29 cellular contexts compared by ENCODE assay signal in the genomic region with DNA sequence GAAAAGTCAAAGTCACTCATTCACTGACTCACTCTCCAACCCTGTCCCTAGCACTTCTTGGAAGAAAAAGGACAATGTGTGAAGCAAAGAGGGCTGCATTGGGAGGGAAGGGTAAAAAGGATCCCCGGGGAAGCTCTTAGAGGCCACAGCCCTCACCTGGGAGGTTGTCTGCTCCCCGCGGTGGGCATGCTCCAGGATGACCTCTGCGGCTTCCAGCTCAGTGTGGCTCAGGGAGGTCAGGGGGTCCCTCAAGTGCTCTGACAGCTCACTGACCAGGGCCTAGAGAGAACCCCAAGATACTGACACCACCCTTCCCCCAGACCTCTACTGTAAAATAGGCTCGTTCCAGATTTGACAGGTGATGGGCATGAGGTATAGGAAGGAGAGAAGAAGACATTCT.
"Had no signal": no experiment of that assay in that cellular context is flagged by ENCODE, and none has a peak within 500 bp of the region (broad histone marks: within the 10 kb centered on the region; RNA-seq: fewer than 3 reads in every experiment).

No MANE protein-coding gene starts in this region.

- H3K27me3 Mint-ChIP-seq: activated CD4-positive, alpha-beta memory T cell treated with anti-CD3 and anti-CD28 coated beads, Interleukin-2, amount 10 ng/mL, durations not matched to agents 7 days and 5 days; activated CD4-positive, alpha-beta T cell treated with anti-CD3 and anti-CD28 coated beads, Interleukin-2, amount 10 ng/mL, durations not matched to agents 7 days and 5 days; activated CD8-positive, alpha-beta memory T cell treated with anti-CD3 and anti-CD28 coated beads, Interleukin-2, amount 10 ng/mL, durations not matched to agents 7 days and 5 days; activated naive CD4-positive, alpha-beta T cell treated with anti-CD3 and anti-CD28 coated beads, Interleukin-2, amount 50 U/mL, for 24 hours; activated naive CD8-positive, alpha-beta T cell treated with anti-CD3 and anti-CD28 coated beads for 36 hours; activated naive CD8-positive, alpha-beta T cell treated with anti-CD3 and anti-CD28 coated beads, Interleukin-2, amount 50 U/mL, for 24 hours had no signal

- DNase-seq: activated CD4-positive, alpha-beta memory T cell treated with anti-CD3 and anti-CD28 coated beads, Interleukin-2, amount 10 ng/mL, durations not matched to agents 7 days and 5 days; activated CD4-positive, alpha-beta T cell treated with anti-CD3 and anti-CD28 coated beads for 1 hour; activated CD4-positive, alpha-beta T cell treated with anti-CD3 and anti-CD28 coated beads for 4 hours; activated CD4-positive, alpha-beta T cell treated with anti-CD3 and anti-CD28 coated beads, Interleukin-2, amount 10 ng/mL, durations not matched to agents 7 days and 5 days; activated CD4-positive, alpha-beta T cell treated with anti-CD3 and anti-CD28 coated beads, Interleukin-2, amount 50 U/mL, for 4 hours; activated CD8-positive, alpha-beta memory T cell treated with anti-CD3 and anti-CD28 coated beads, Interleukin-2, amount 10 ng/mL, durations not matched to agents 7 days and 5 days; activated CD8-positive, alpha-beta memory T cell treated with anti-CD3 and anti-CD28 coated beads, Interleukin-2, amount 50 U/mL, for 4 hours; activated gamma-delta T cell; activated naive CD4-positive, alpha-beta T cell; activated naive CD8-positive, alpha-beta T cell treated with anti-CD3 and anti-CD28 coated beads for 36 hours; activated naive CD8-positive, alpha-beta T cell treated with anti-CD3 and anti-CD28 coated beads, Interleukin-2, amount 50 U/mL, for 24 hours; activated T-cell treated with anti-CD3 and anti-CD28 coated beads, Interleukin-2, amount 50 U/mL, for 4 hours; adrenal gland; amygdala; aorta; body of pancreas; central memory CD4-positive, alpha-beta T cell; cerebellar nuclear complex; colonic mucosa; effector CD8-positive, alpha-beta T cell; esophagus squamous epithelium; foreskin melanocyte; head of caudate nucleus; T-helper 1 cell; T-helper 2 cell had no signal

- H3K36me3 Mint-ChIP-seq: activated naive CD4-positive, alpha-beta T cell treated with anti-CD3 and anti-CD28 coated beads, Interleukin-2, amount 50 U/mL, for 24 hours had no signal

- H3K27me3 ChIP-seq: adrenal gland, body of pancreas, colonic mucosa, esophagus squamous epithelium, gastroesophageal sphincter had no signal

- H3K4me3 Mint-ChIP-seq: activated CD4-positive, alpha-beta memory T cell treated with anti-CD3 and anti-CD28 coated beads, Interleukin-2, amount 10 ng/mL, durations not matched to agents 7 days and 5 days; activated CD4-positive, alpha-beta T cell treated with anti-CD3 and anti-CD28 coated beads, Interleukin-2, amount 10 ng/mL, durations not matched to agents 7 days and 5 days; activated CD8-positive, alpha-beta memory T cell treated with anti-CD3 and anti-CD28 coated beads, Interleukin-2, amount 10 ng/mL, durations not matched to agents 7 days and 5 days; activated naive CD4-positive, alpha-beta T cell treated with anti-CD3 and anti-CD28 coated beads, Interleukin-2, amount 50 U/mL, for 24 hours; activated naive CD8-positive, alpha-beta T cell treated with anti-CD3 and anti-CD28 coated beads for 36 hours; activated naive CD8-positive, alpha-beta T cell treated with anti-CD3 and anti-CD28 coated beads, Interleukin-2, amount 50 U/mL, for 24 hours; activated T-cell treated with anti-CD3 and anti-CD28 coated beads, Interleukin-2, amount 50 U/mL, for 4 hours; WTC11 had no signal

- H3K9me3 ChIP-seq: adrenal gland, body of pancreas, colonic mucosa, esophagus squamous epithelium, gastroesophageal sphincter had no signal

- H3K9me3 Mint-ChIP-seq: activated CD4-positive, alpha-beta memory T cell treated with anti-CD3 and anti-CD28 coated beads, Interleukin-2, amount 10 ng/mL, durations not matched to agents 7 days and 5 days; activated CD4-positive, alpha-beta T cell treated with anti-CD3 and anti-CD28 coated beads, Interleukin-2, amount 10 ng/mL, durations not matched to agents 7 days and 5 days; activated naive CD4-positive, alpha-beta T cell treated with anti-CD3 and anti-CD28 coated beads, Interleukin-2, amount 50 U/mL, for 24 hours; activated naive CD8-positive, alpha-beta T cell treated with anti-CD3 and anti-CD28 coated beads for 36 hours; activated naive CD8-positive, alpha-beta T cell treated with anti-CD3 and anti-CD28 coated beads, Interleukin-2, amount 50 U/mL, for 24 hours; activated T-cell treated with anti-CD3 and anti-CD28 coated beads, Interleukin-2, amount 50 U/mL, for 4 hours; activated T-helper 2 cell treated with anti-CD3 and anti-CD28 coated beads, Interferon-gamma antibody, Interleukin-2, Interleukin-4, amounts not matched to agents 10 μg/mL and 5 μg/mL and 100 μg/mL, durations not matched to agents 14 hours and 24 hours and 36 hours; WTC11 had no signal

- ATAC-seq: activated CD8-positive, alpha-beta memory T cell treated with anti-CD3 and anti-CD28 coated beads, Interleukin-2, amount 10 ng/mL, durations not matched to agents 7 days and 5 days; activated naive CD8-positive, alpha-beta T cell treated with anti-CD3 and anti-CD28 coated beads, Interleukin-2, amount 50 U/mL, for 24 hours; activated T-cell treated with anti-CD3 and anti-CD28 coated beads, Interleukin-2, amount 50 U/mL, for 4 hours; body of pancreas; gastroesophageal sphincter; WTC11 had no signal

- H3K27ac Mint-ChIP-seq: activated CD4-positive, alpha-beta memory T cell treated with anti-CD3 and anti-CD28 coated beads, Interleukin-2, amount 10 ng/mL, durations not matched to agents 7 days and 5 days; activated CD4-positive, alpha-beta T cell treated with anti-CD3 and anti-CD28 coated beads, Interleukin-2, amount 10 ng/mL, durations not matched to agents 7 days and 5 days; activated CD8-positive, alpha-beta memory T cell treated with anti-CD3 and anti-CD28 coated beads, Interleukin-2, amount 10 ng/mL, durations not matched to agents 7 days and 5 days; activated naive CD8-positive, alpha-beta T cell treated with anti-CD3 and anti-CD28 coated beads for 36 hours; activated naive CD8-positive, alpha-beta T cell treated with anti-CD3 and anti-CD28 coated beads, Interleukin-2, amount 50 U/mL, for 24 hours; activated T-helper 2 cell treated with anti-CD3 and anti-CD28 coated beads, Interferon-gamma antibody, Interleukin-2, Interleukin-4, amounts not matched to agents 10 μg/mL and 5 μg/mL and 100 μg/mL, durations not matched to agents 14 hours and 24 hours and 36 hours; WTC11 had no signal

- H3K4me3 ChIP-seq: adrenal gland, body of pancreas, colonic mucosa, esophagus squamous epithelium, gastroesophageal sphincter had no signal

- H3K36me3 ChIP-seq: colonic mucosa had no signal
